Comparison of ENCODE assay signal across 17 cellular contexts in genomic region chr2:31227110-31227509, GRCh38. TPM values are rescaled to one million over a fixed set of nuclear protein-coding genes. Genes with fewer than 3 reads are reported as not detected.
DNase-seq lines count a peak whose midpoint lies in the region; ATAC-seq and TF ChIP-seq lines count a peak whose summit lies in the region.
"Had no signal": no experiment of that assay in that cellular context is flagged by ENCODE, and none has a peak within 500 bp of the region (broad histone marks: within the 10 kb centered on the region; RNA-seq: fewer than 3 reads in every experiment).

No MANE protein-coding gene starts in this region.

- H3K9me3 ChIP-seq in endodermal cell (ENCODE audit: control insufficient read depth, low read length) (no peaks in the 10 kb centered on the region), BE2C (no peaks in the 10 kb centered on the region)

- H3K4me1 Mint-ChIP-seq in endodermal cell, result peaks cover 8% of the 10 kb centered on the region

- TF ChIP-seq CTCF in AG10803 (conservative IDR thresholded peaks at IDR 0.05; ENCODE audit: low read length) (no peak), endodermal cell (conservative IDR thresholded peaks at IDR 0.05) (no peak), BE2C (IDR thresholded peaks at IDR 0.05; ENCODE audit: low read depth, low read length) (no peak)

- no peaks in the 10 kb centered on the region for H3K9me3 Mint-ChIP-seq in endodermal cell
- H3K9me3 Mint-ChIP-seq: CD8-positive, alpha-beta T cell had no signal

- no peak overlapping the region for H3K27ac Mint-ChIP-seq in endodermal cell
- H3K27ac Mint-ChIP-seq: B cell; CD8-positive, alpha-beta T cell had no signal

- H3K27me3 Mint-ChIP-seq in endodermal cell (ENCODE audit: insufficient read depth), result peaks cover 5% of the 10 kb centered on the region
- H3K27me3 Mint-ChIP-seq: B cell had no signal

- DNase-seq in AG10803 (ENCODE audit: low read depth) (peak; percentile 8), EH (ENCODE audit: low read depth) (peak; percentile 45), endodermal cell (peak; percentile 35), left lobe of liver (ENCODE audit: low spot score) (peak; percentile 5), BE2C (no peak)
- DNase-seq in activated naive CD4-positive, alpha-beta T cell treated with anti-CD3 and anti-CD28 coated beads, Interleukin-2, amount 50 U/mL, for 16 hours, result no peak
- no peak for DNase-seq in activated naive CD4-positive, alpha-beta T cell (lab: John Stamatoyannopoulos, UW)
- DNase-seq: DMS79, MV-4-11, NCI-H1930, NCI-H446 had no signal

- no peak overlapping the region for H3K9ac ChIP-seq in endodermal cell (ENCODE audit: extremely low read depth, low read length, poor library complexity, severe bottlenecking)

- H3K4me3 ChIP-seq in AG10803 (ENCODE audit: low read length) (no peak overlapping the region), endodermal cell (ENCODE audit: low read length) (no peak overlapping the region), BE2C (ENCODE audit: low read depth, low read length) (no peak overlapping the region)
- H3K4me3 ChIP-seq: K562 had no signal

- no peak overlapping the region for H3K4me3 Mint-ChIP-seq in endodermal cell
- H3K4me3 Mint-ChIP-seq: B cell; CD8-positive, alpha-beta T cell had no signal

- WGBS in endodermal cell (ENCODE audit: insufficient coverage in 1 of 2, insufficient read length in 1 of 2), 2 experiments, result 85 to 98% methylated on average over 3 to 6 of the region's 6 CpGs

- H3K36me3 Mint-ChIP-seq in endodermal cell (ENCODE audit: low read depth), result no peaks in the 10 kb centered on the region
- H3K36me3 Mint-ChIP-seq: CD8-positive, alpha-beta T cell had no signal

- ATAC-seq in left lobe of liver, result no peak
- ATAC-seq in GM21786 (IDR thresholded peaks at IDR 0.05; ENCODE audit: unreplicated experiment), result no peak
- ATAC-seq: CD8-positive, alpha-beta T cell; HCT116; K562 had no signal

- no peak overlapping the region for H3K27ac ChIP-seq in endodermal cell (ENCODE audit: low read depth, low read length)

- H3K27me3 ChIP-seq in endodermal cell (ENCODE audit: control insufficient read depth, insufficient read depth, low read length, poor library complexity, severe bottlenecking), result no peaks in the 10 kb centered on the region
- H3K27me3 ChIP-seq in BE2C, result peaks cover 48% of the 10 kb centered on the region

- H3K36me3 ChIP-seq in endodermal cell (ENCODE audit: control insufficient read depth, insufficient read depth, low read length) (no peaks in the 10 kb centered on the region), BE2C (no peaks in the 10 kb centered on the region)

- H3K4me1 ChIP-seq in endodermal cell (ENCODE audit: control insufficient read depth, insufficient read depth, low read length) (peaks cover 7% of the 10 kb centered on the region), BE2C (no peaks in the 10 kb centered on the region)

RNA-seq across cellular contexts. Expression of gene EHD3, which starts 6.8 kb away (rescaled TPM):
- total RNA-seq in endodermal cell, result 10 to 100 TPM; 10.7 to 15.5 TPM
- 8.2 TPM for polyA plus RNA-seq in endodermal cell (2013, experiment 1 of 2)
- polyA plus RNA-seq in endodermal cell (2013, experiment 2 of 2), result 9.2 TPM
- 10.6 TPM for total RNA-seq in left lobe of liver
- 5.7 TPM for polyA plus RNA-seq in BE2C (2012; ENCODE audit: insufficient read depth, insufficient read length, low read depth)

RNA-seq across cellular contexts. Expression of gene CAPN14, which starts 9.8 kb away (rescaled TPM):
- total RNA-seq in endodermal cell (under 1 TPM; 0.31 to 0.40 TPM), left lobe of liver (not detected)
- 0.28 TPM for polyA plus RNA-seq in endodermal cell (2013, experiment 1 of 2)
- polyA plus RNA-seq in endodermal cell (2013, experiment 2 of 2), result 0.41 TPM
- polyA plus RNA-seq in BE2C (2012; ENCODE audit: insufficient read depth, insufficient read length, low read depth), result 0.19 TPM
- total RNA-seq: G401, K562 had no signal
- polyA plus RNA-seq: K562 had no signal

Comparison
In these comparisons a context has a peak if more than half of its experiments do, and no peak if none do; other contexts are left out.
1. DNase-seq: peak in AG10803 (single experiment), EH (single experiment), endodermal cell (single experiment) and left lobe of liver (single experiment); none in activated naive CD4-positive, alpha-beta T cell treated with anti-CD3 and anti-CD28 coated beads, Interleukin-2, amount 50 U/mL, for 16 hours (single experiment), BE2C (single experiment) and activated naive CD4-positive, alpha-beta T cell (0 of 4).